In genomic region chr15:69160141-69160975, GRCh38 we compare ENCODE assay signal across 8 cellular contexts. TPM values are rescaled to one million over a fixed set of nuclear protein-coding genes. Genes with fewer than 3 reads are reported as not detected.
DNase-seq lines count a peak whose midpoint lies in the region; ATAC-seq, FAIRE-seq and TF ChIP-seq lines count a peak whose summit lies in the region.

Gene GLCE (plus strand): TSS chr15:69160635. CDS start chr15:69255807, 95,172 bp downstream.

- no peaks in the 10 kb centered on the region for H3K36me3 ChIP-seq in uterus

- TF ChIP-seq CTCF in uterus (IDR thresholded peaks at IDR 0.05) = peak in 1 of 4 experiments; percentile 3

- H3K9me3 ChIP-seq in uterus = no peaks in the 10 kb centered on the region

- H3K4me1 ChIP-seq in uterus = peaks cover 0 to 4% of the 10 kb centered on the region in 2 donors

- peak; percentile 93 for FAIRE-seq in GM18507 (lab: Jason Lieb, UNC)

- peak within 1 kb of the TSS; percentile 76 to 82 for H3K27ac ChIP-seq in uterus

- peak; percentile 92 for ATAC-seq in HG02973 (IDR thresholded peaks at IDR 0.05; ENCODE audit: unreplicated experiment)

- peak within 1 kb of the TSS; percentile 80 to 91 for H3K4me3 ChIP-seq in uterus

- intact Hi-C loops in uterus (cut with DNase I; ENCODE audit: low total_unique reads) = no loop called here

- DNase-seq in GM18507 (ENCODE audit: extremely low spot score, insufficient read length, low read depth) (peak; percentile 99), NCI-H2029 (lab: John Stamatoyannopoulos, UW) (peak; percentile 76), T-helper 9 cell (peak; percentile 91), astrocyte of the hippocampus (ENCODE audit: low read depth, low spot score) (peak; percentile 99), hepatic stellate cell (ENCODE audit: low spot score) (peak; percentile 97), putamen (ENCODE audit: low spot score) (peak; percentile 99), uterus (peak; percentile 93 to 95)

- H3K27me3 ChIP-seq in uterus = no peaks in the 10 kb centered on the region

- peak; percentile 88 to 90 for TF ChIP-seq POLR2A in uterus (IDR thresholded peaks at IDR 0.05)

RNA-seq across cellular contexts. Expression of gene GLCE, which starts in this region (rescaled TPM):
- total RNA-seq in uterus = 10 to 100 TPM in 3 of 4 donors, 1 to 10 TPM in 1; 3.1 to 46.0 (median 14.7) TPM

Comparison
In these comparisons a context has a peak if more than half of its experiments do, and no peak if none do; other contexts are left out.
1. Peak in every context shown above with its lines: DNase-seq, ATAC-seq, H3K4me3 ChIP-seq and H3K27ac ChIP-seq.